ENCODE assay signal across 8 cellular contexts in genomic region chr4:142404191-142404611, GRCh38.
DNase-seq lines count a peak whose midpoint lies in the region; ATAC-seq and TF ChIP-seq lines count a peak whose summit lies in the region.

No MANE protein-coding gene starts in this region.

- CTCF ChIA-PET in HEK293T (lab: Yijun Ruan, JAX): interaction anchor here (0.6 kb wide), 1 partner anchor 18 kb away, joined by 3 read pairs; no protein-coding TSS in a partner anchor

- DNase-seq in HCEC 1CT (peak; percentile 62), fibroblast of the conjunctiva (ENCODE audit: low read depth) (peak; percentile 59), ACHN (no peak), HEK293T (ENCODE audit: extremely low spot score) (no peak), NCI-H146 treated with DMSO at 0.1 percent for 48 hours (lab: John Stamatoyannopoulos, UW; ENCODE audit: unreplicated experiment) (no peak)
- peak; percentile 68 to 79 for DNase-seq in activated CD4-positive, alpha-beta T cell treated with anti-CD3 and anti-CD28 coated beads, Interleukin-2, amount 50 U/mL, for 48 hours
- peak; percentile 52 for DNase-seq in stimulated activated CD4-positive, alpha-beta T cell treated with anti-CD3 and anti-CD28 coated beads, Interleukin-2, amount 100 ng/mL, for 48 hours

- no peak for ATAC-seq in HG03442 (IDR thresholded peaks at IDR 0.05; ENCODE audit: unreplicated experiment)

- in situ Hi-C loops in ACHN (cut with HindIII; ENCODE audit: low pct_ligation_motif_present, low pct_unique_long_range_greater_than_20kb, low sequenced_read_pairs): no loop called here

- POLR2A ChIA-PET in HEK293T (lab: Yijun Ruan, JAX): interaction anchor here (2.1 kb wide), 1 partner anchor 26 kb away, joined by 10 read pairs; no protein-coding TSS in a partner anchor

TF ChIP-seq in HEK293T, 16 proteins besides CTCF, POLR2A, EP300 and RAD21:
- TF ChIP-seq PKNOX1 (IDR thresholded peaks at IDR 0.05) (no peak), FOXK2 (IDR thresholded peaks at IDR 0.05) (no peak), TARDBP (IDR thresholded peaks at IDR 0.05) (no peak), CTBP1 (IDR thresholded peaks at IDR 0.05; ENCODE audit: borderline replicate concordance) (no peak), L3MBTL2 (conservative IDR thresholded peaks at IDR 0.05) (no peak), FOXM1 (IDR thresholded peaks at IDR 0.05; ENCODE audit: borderline replicate concordance) (no peak), ZNF384 (IDR thresholded peaks at IDR 0.05) (no peak), BHLHE40 (IDR thresholded peaks at IDR 0.05; ENCODE audit: borderline replicate concordance) (no peak), ELF4 (IDR thresholded peaks at IDR 0.05) (no peak), FOXA1 (IDR thresholded peaks at IDR 0.05) (no peak), HDGF (IDR thresholded peaks at IDR 0.05; ENCODE audit: borderline replicate concordance) (no peak), LEF1 (IDR thresholded peaks at IDR 0.05; ENCODE audit: borderline replicate concordance) (no peak)

Comparison
In these comparisons a context has a peak if more than half of its experiments do, and no peak if none do; other contexts are left out.
1. DNase-seq: peak in HCEC 1CT (single experiment), activated CD4-positive, alpha-beta T cell treated with anti-CD3 and anti-CD28 coated beads, Interleukin-2, amount 50 U/mL, for 48 hours (2 of 2), fibroblast of the conjunctiva (single experiment) and stimulated activated CD4-positive, alpha-beta T cell treated with anti-CD3 and anti-CD28 coated beads, Interleukin-2, amount 100 ng/mL, for 48 hours (2 of 2); none in ACHN (single experiment), HEK293T (single experiment) and NCI-H146 treated with DMSO at 0.1 percent for 48 hours (single experiment).